ENCODE assay signal across 9 cellular contexts in the genomic region with DNA sequence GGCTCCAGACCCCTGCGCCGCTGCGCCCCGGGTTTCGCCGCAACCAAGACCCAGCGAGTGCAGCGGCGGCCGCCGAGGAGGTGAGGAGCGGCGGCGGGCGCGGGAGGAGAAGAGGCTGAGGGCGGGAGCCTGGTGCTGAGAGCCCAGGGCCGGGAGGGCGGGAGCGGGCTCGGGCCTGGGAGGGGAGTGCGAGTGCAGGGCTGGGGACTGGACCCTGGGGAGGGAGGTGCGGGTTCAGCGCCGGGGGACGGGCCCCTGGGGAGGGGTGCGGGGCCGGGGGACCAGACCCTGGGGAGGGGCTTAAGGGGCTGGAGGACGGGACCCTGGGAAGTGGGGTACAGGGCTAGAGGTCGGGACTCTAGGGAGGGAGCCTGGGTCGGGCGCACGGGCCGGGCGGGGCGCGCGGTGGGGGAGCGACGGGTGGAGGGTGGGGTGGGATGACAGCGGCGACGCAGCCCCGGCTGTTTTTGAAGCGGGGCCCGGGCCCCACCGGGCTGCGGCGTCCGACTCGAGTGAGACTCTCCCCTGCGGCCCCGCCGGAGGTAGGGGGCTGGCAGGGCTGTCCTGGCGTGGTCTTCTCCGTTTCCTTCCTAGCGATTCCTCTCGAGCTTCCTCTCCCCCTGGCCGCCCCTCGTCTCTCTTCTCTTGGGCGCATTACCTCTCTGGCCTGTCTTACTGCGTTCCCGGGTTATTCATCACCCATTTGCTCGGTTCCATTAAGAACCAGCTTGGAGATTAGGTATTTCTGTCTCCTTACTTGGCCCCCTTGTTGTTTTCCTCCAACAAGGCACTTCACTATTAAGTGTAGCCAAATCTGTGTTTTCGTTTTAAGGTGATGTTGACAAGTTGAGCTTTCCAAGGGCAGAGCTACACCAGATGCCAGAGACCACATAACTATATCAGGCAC. TPM values are rescaled to one million over a fixed set of nuclear protein-coding genes. Genes with fewer than 3 reads are reported as not detected.
DNase-seq lines count a peak whose midpoint lies in the region; ATAC-seq, FAIRE-seq and TF ChIP-seq lines count a peak whose summit lies in the region.
"Had no signal": no experiment of that assay in that cellular context is flagged by ENCODE, and none has a peak within 500 bp of the region (broad histone marks: within the 10 kb centered on the region; RNA-seq: fewer than 3 reads in every experiment).

No MANE protein-coding gene starts in this region.

- in situ Hi-C loops in astrocyte of the spinal cord (cut with HindIII; ENCODE audit: low sequenced_read_pairs) = no loop called here

- peak overlapping the region; percentile 97 for H3K4me3 ChIP-seq in SJCRH30
- peak overlapping the region; percentile 78 for H3K4me3 ChIP-seq in astrocyte of the spinal cord (ENCODE audit: low read depth, low read length)
- H3K4me3 ChIP-seq in iPS-18c (ENCODE audit: insufficient read depth, low read depth, low read length) = peak overlapping the region; percentile 63
- peak overlapping the region; percentile 97 to 98 for H3K4me3 ChIP-seq in small intestine (ENCODE audit: low read depth in 1 of 2, low read length in 2 of 2)

- H3K9me3 ChIP-seq in SJCRH30 (replicated peaks) = no peaks in the 10 kb centered on the region
- H3K9me3 ChIP-seq in iPS-18c (ENCODE audit: control insufficient read depth, insufficient read depth, low read length) = no peaks in the 10 kb centered on the region
- no peaks in the 10 kb centered on the region for H3K9me3 ChIP-seq in small intestine (ENCODE audit: control insufficient read depth, low read depth)

- ATAC-seq in GM18511 (IDR thresholded peaks at IDR 0.05; ENCODE audit: unreplicated experiment) (peak; percentile 20), HG02798 (IDR thresholded peaks at IDR 0.05; ENCODE audit: poor library complexity, unreplicated experiment) (peak; percentile 22)

- peak; percentile 31 to 32 for DNase-seq in SJCRH30
- DNase-seq in astrocyte of the spinal cord (ENCODE audit: low read depth, low spot score) = no peak
- DNase-seq in small intestine = peak; percentile 27
- no peak for DNase-seq in NCI-H2107 (lab: John Stamatoyannopoulos, UW)
- no peak for DNase-seq in SIG-M5 treated with dmso at 0.1 percent for 504 hours (lab: John Stamatoyannopoulos, UW; ENCODE audit: unreplicated experiment)

- no peak for TF ChIP-seq CTCF in astrocyte of the spinal cord (IDR thresholded peaks at IDR 0.05; ENCODE audit: low read depth, low read length)

- H3K27ac ChIP-seq in SJCRH30 (peak overlapping the region; percentile 89), small intestine (ENCODE audit: low read depth in 1 of 2, low read length in 1 of 2) (peak overlapping the region; percentile 58 to 90)

- WGBS in small intestine, 3 donors = 0 to 1% (median 1%) methylated on average over 45 to 65 of the region's 65 CpGs

- peaks cover 22% of the 10 kb centered on the region for H3K36me3 ChIP-seq in SJCRH30
- H3K36me3 ChIP-seq in small intestine (ENCODE audit: control insufficient read depth in 2 of 2, insufficient read depth in 2 of 2, low read length in 2 of 2) = peaks cover 0 to 7% of the 10 kb centered on the region in 2 donors

- H3K4me1 ChIP-seq in SJCRH30 (peaks cover 15% of the 10 kb centered on the region), small intestine (ENCODE audit: control insufficient read depth in 2 of 2, insufficient read depth in 1 of 2, low read depth in 1 of 2, low read length in 1 of 2) (peaks cover 0 to 8% of the 10 kb centered on the region in 2 donors)

- FAIRE-seq in small intestine (lab: Jason Lieb, UNC) = no peak
- FAIRE-seq: endometrium had no signal

- H3K27me3 ChIP-seq in SJCRH30 = no peaks in the 10 kb centered on the region
- no peaks in the 10 kb centered on the region for H3K27me3 ChIP-seq in small intestine (ENCODE audit: control insufficient read depth in 2 of 2, insufficient read depth in 2 of 2, low read length in 2 of 2)

RNA-seq across cellular contexts. Expression of gene NUP50, which starts 0.7 kb away (rescaled TPM):
- 52.2 and 58.6 TPM in 2 replicates for total RNA-seq in SJCRH30 (2014; rRNA removed; shearing (Covaris generic))
- 10 to 100 TPM; 15.7 to 19.5 (median 18.8) TPM for polyA plus RNA-seq in small intestine

Comparison
In these comparisons a context has a peak if more than half of its experiments do, and no peak if none do; other contexts are left out.
1. DNase-seq: peak in SJCRH30 (2 of 2) and small intestine (single experiment); none in astrocyte of the spinal cord (single experiment), NCI-H2107 (single experiment) and SIG-M5 treated with dmso at 0.1 percent for 504 hours (single experiment).
2. Peak in every context shown above with its lines, with median percentiles within 50 percentile points of each other: H3K4me3 ChIP-seq.